2 cellular contexts compared by ENCODE assay signal in genomic region chr1:67767103-67767502, GRCh38.
A peak's percentile ranks its signal among the peaks of the same experiment; 100 is the strongest.
TF ChIP-seq lines count a peak whose summit lies in the region.

No MANE protein-coding gene starts in this region.

TF ChIP-seq in HEK293, 187 proteins besides CTCF, POLR2A, EP300 and RAD21 (continued from another document):
- peak; percentile 32; the same call in 1 of the 2 replicates for TF ChIP-seq PRDM1 (tag by site-specific recombination; IDR thresholded peaks at IDR 0.05)

TF ChIP-seq in SK-N-SH, 30 proteins besides CTCF, POLR2A, EP300 and RAD21 (continued from another document):
- TF ChIP-seq, protein P1, sequence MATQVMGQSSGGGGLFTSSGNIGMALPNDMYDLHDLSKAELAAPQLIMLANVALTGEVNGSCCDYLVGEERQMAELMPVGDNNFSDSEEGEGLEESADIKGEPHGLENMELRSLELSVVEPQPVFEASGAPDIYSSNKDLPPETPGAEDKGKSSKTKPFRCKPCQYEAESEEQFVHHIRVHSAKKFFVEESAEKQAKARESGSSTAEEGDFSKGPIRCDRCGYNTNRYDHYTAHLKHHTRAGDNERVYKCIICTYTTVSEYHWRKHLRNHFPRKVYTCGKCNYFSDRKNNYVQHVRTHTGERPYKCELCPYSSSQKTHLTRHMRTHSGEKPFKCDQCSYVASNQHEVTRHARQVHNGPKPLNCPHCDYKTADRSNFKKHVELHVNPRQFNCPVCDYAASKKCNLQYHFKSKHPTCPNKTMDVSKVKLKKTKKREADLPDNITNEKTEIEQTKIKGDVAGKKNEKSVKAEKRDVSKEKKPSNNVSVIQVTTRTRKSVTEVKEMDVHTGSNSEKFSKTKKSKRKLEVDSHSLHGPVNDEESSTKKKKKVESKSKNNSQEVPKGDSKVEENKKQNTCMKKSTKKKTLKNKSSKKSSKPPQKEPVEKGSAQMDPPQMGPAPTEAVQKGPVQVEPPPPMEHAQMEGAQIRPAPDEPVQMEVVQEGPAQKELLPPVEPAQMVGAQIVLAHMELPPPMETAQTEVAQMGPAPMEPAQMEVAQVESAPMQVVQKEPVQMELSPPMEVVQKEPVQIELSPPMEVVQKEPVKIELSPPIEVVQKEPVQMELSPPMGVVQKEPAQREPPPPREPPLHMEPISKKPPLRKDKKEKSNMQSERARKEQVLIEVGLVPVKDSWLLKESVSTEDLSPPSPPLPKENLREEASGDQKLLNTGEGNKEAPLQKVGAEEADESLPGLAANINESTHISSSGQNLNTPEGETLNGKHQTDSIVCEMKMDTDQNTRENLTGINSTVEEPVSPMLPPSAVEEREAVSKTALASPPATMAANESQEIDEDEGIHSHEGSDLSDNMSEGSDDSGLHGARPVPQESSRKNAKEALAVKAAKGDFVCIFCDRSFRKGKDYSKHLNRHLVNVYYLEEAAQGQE (IDR thresholded peaks at IDR 0.05; ENCODE audit: low read depth, low read length) = no peak
